Comparison of ENCODE assay signal across 1 cellular context in the genomic region with DNA sequence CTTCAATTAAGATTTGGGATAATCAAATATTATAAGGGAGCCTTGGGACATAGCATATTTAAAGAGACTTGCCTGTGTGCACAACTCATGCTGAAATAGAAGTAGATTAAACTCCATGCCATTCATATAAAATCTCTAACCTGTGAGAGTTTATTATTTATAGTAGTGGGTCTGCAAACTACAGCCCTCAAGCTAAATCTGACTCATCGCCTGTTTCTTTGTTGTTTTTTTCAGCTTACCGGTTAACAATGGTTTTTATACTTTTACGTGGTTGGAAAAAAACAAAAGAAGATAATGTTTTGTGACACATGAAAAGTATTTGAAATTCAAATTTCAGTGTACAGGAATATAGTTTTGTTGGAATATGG.
TF ChIP-seq lines count a peak whose summit lies in the region.

No MANE protein-coding gene starts in this region.

TF ChIP-seq in WTC11, 78 proteins besides CTCF, POLR2A, EP300 and RAD21 (continued from another document):
- TF ChIP-seq, protein P1, sequence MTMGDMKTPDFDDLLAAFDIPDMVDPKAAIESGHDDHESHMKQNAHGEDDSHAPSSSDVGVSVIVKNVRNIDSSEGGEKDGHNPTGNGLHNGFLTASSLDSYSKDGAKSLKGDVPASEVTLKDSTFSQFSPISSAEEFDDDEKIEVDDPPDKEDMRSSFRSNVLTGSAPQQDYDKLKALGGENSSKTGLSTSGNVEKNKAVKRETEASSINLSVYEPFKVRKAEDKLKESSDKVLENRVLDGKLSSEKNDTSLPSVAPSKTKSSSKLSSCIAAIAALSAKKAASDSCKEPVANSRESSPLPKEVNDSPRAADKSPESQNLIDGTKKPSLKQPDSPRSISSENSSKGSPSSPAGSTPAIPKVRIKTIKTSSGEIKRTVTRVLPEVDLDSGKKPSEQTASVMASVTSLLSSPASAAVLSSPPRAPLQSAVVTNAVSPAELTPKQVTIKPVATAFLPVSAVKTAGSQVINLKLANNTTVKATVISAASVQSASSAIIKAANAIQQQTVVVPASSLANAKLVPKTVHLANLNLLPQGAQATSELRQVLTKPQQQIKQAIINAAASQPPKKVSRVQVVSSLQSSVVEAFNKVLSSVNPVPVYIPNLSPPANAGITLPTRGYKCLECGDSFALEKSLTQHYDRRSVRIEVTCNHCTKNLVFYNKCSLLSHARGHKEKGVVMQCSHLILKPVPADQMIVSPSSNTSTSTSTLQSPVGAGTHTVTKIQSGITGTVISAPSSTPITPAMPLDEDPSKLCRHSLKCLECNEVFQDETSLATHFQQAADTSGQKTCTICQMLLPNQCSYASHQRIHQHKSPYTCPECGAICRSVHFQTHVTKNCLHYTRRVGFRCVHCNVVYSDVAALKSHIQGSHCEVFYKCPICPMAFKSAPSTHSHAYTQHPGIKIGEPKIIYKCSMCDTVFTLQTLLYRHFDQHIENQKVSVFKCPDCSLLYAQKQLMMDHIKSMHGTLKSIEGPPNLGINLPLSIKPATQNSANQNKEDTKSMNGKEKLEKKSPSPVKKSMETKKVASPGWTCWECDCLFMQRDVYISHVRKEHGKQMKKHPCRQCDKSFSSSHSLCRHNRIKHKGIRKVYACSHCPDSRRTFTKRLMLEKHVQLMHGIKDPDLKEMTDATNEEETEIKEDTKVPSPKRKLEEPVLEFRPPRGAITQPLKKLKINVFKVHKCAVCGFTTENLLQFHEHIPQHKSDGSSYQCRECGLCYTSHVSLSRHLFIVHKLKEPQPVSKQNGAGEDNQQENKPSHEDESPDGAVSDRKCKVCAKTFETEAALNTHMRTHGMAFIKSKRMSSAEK (CRISPR knock-in tag; IDR thresholded peaks at IDR 0.05; ENCODE audit: borderline replicate concordance) = no peak
- TF ChIP-seq FOXK1 (CRISPR knock-in tag; IDR thresholded peaks at IDR 0.05) (no peak), TP53 (CRISPR knock-in tag; IDR thresholded peaks at IDR 0.05) (no peak), ESRRA (CRISPR knock-in tag; IDR thresholded peaks at IDR 0.05; ENCODE audit: borderline replicate concordance) (no peak), ZBTB21 (CRISPR knock-in tag; IDR thresholded peaks at IDR 0.05; ENCODE audit: borderline replicate concordance) (no peak)
- TF ChIP-seq, protein P2, sequence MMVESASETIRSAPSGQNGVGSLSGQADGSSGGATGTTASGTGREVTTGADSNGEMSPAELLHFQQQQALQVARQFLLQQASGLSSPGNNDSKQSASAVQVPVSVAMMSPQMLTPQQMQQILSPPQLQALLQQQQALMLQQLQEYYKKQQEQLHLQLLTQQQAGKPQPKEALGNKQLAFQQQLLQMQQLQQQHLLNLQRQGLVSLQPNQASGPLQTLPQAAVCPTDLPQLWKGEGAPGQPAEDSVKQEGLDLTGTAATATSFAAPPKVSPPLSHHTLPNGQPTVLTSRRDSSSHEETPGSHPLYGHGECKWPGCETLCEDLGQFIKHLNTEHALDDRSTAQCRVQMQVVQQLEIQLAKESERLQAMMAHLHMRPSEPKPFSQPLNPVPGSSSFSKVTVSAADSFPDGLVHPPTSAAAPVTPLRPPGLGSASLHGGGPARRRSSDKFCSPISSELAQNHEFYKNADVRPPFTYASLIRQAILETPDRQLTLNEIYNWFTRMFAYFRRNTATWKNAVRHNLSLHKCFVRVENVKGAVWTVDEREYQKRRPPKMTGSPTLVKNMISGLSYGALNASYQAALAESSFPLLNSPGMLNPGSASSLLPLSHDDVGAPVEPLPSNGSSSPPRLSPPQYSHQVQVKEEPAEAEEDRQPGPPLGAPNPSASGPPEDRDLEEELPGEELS (CRISPR knock-in tag; IDR thresholded peaks at IDR 0.05) = no peak
